In the genomic region with DNA sequence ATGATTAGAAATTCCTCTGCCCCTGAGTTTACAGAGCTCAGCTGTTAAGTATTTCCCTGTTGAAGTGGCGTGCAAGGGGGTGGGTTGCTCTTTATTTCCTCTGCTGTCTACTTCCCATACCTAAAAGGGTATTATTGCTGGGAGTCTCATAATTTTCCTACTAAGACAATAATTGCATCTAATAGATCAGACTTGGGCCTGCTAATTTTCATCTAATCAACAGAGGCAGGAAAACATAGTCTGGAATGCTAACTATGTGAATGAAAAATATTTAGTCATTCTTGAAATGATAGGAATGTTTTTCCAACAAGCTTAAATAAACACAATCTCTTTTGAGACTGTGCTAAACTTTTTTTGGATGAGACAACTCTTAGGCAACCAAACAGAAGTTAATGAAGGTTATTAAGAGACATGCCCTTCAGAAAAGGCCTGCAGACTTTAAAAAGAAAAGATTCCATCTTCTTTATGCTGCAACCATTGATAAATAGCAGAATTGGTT, we compare ENCODE assay signal across 1 cellular context.
A peak's percentile ranks its signal among the peaks of the same experiment; 100 is the strongest.
TF ChIP-seq lines count a peak whose summit lies in the region.

No MANE protein-coding gene starts in this region.

TF ChIP-seq in HepG2, 621 proteins besides CTCF, POLR2A, EP300 and RAD21 (continued from another document and continues in another):
- TF ChIP-seq, protein P1, sequence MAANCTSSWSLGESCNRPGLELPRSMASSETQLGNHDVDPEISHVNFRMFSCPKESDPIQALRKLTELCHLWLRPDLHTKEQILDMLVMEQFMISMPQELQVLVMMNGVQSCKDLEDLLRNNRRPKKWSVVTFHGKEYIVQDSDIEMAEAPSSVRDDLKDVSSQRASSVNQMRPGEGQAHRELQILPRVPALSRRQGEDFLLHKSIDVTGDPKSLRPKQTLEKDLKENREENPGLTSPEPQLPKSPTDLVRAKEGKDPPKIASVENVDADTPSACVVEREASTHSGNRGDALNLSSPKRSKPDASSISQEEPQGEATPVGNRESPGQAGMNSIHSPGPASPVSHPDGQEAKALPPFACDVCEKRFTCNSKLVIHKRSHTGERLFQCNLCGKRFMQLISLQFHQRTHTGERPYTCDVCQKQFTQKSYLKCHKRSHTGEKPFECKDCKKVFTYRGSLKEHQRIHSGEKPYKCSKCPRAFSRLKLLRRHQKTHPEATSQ (CRISPR knock-in tag; IDR thresholded peaks at IDR 0.05; ENCODE audit: borderline replicate concordance), result peak; percentile 36; the same call in 1 of the 2 replicates
- no peak for TF ChIP-seq NFE2L2 (IDR thresholded peaks at IDR 0.05; ENCODE audit: low read length)
- no peak for TF ChIP-seq ISX (CRISPR knock-in tag; conservative IDR thresholded peaks at IDR 0.05)
- TF ChIP-seq ZNF891 (CRISPR knock-in tag; IDR thresholded peaks at IDR 0.05), result no peak
- TF ChIP-seq CENPT (CRISPR knock-in tag; IDR thresholded peaks at IDR 0.05; ENCODE audit: low read depth), result no peak
- no peak for TF ChIP-seq RFX5 (IDR thresholded peaks at IDR 0.05; ENCODE audit: low read depth, low read length)
- TF ChIP-seq MATR3 (CRISPR knock-in tag; IDR thresholded peaks at IDR 0.05), result no peak
- TF ChIP-seq TCF7 (IDR thresholded peaks at IDR 0.05; ENCODE audit: low read depth), result peak; percentile 69; the same call in 1 of the 2 replicates
- TF ChIP-seq MBD4 (IDR thresholded peaks at IDR 0.05; ENCODE audit: borderline replicate concordance, low read length), result 0 out of 2 replicates have a peak, but pooled peaks have one; percentile 46
- no peak for TF ChIP-seq TBX2 (CRISPR knock-in tag; IDR thresholded peaks at IDR 0.05; ENCODE audit: borderline replicate concordance)
- peak; percentile 35; the same call in 1 of the 2 replicates for TF ChIP-seq IRF2 (CRISPR knock-in tag; IDR thresholded peaks at IDR 0.05)
- peak; percentile 53; the same call in 1 of the 2 replicates for TF ChIP-seq ERF (CRISPR knock-in tag; IDR thresholded peaks at IDR 0.05)
- no peak for TF ChIP-seq ARNT (IDR thresholded peaks at IDR 0.05)
- TF ChIP-seq PPARG (CRISPR knock-in tag; conservative IDR thresholded peaks at IDR 0.05), result 0 out of 2 replicates have a peak, but pooled peaks have one; percentile 45
- 0 out of 2 replicates have a peak, but pooled peaks have one; percentile 15 for TF ChIP-seq GATAD1 (CRISPR knock-in tag; IDR thresholded peaks at IDR 0.05)
- 0 out of 2 replicates have a peak, but pooled peaks have one; percentile 44 for TF ChIP-seq ZNF383 (CRISPR knock-in tag; IDR thresholded peaks at IDR 0.05; ENCODE audit: borderline replicate concordance)
- no peak for TF ChIP-seq FOSL1 (CRISPR knock-in tag; IDR thresholded peaks at IDR 0.05; ENCODE audit: borderline replicate concordance)
- TF ChIP-seq, protein P2, sequence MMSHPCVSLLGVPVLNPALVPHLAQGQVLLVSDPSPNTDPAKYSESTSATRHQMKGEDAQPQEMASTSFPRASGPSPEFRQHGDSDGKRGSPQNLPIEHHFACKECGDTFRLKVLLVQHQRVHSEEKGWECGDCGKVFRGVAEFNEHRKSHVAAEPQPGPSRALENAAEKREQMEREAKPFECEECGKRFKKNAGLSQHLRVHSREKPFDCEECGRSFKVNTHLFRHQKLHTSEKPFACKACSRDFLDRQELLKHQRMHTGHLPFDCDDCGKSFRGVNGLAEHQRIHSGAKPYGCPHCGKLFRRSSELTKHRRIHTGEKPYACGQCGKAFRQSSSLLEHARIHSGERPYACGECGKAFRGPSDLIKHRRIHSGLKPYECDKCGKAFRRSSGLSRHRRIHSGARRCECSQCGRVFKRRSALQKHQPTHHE (CRISPR knock-in tag; IDR thresholded peaks at IDR 0.05; ENCODE audit: borderline replicate concordance), result no peak
- TF ChIP-seq SOX5 (CRISPR knock-in tag; IDR thresholded peaks at IDR 0.05; ENCODE audit: borderline replicate concordance), result peak; percentile 74; the same call in 1 of the 2 replicates
- no peak for TF ChIP-seq CEBPZ (IDR thresholded peaks at IDR 0.05; ENCODE audit: low read length)
- TF ChIP-seq CREB3 (CRISPR knock-in tag; IDR thresholded peaks at IDR 0.05), result no peak
- TF ChIP-seq ZNF784 (CRISPR knock-in tag; IDR thresholded peaks at IDR 0.05; ENCODE audit: borderline replicate concordance), result no peak
- TF ChIP-seq POGZ (CRISPR knock-in tag; IDR thresholded peaks at IDR 0.05), result no peak
- TF ChIP-seq, protein P3, sequence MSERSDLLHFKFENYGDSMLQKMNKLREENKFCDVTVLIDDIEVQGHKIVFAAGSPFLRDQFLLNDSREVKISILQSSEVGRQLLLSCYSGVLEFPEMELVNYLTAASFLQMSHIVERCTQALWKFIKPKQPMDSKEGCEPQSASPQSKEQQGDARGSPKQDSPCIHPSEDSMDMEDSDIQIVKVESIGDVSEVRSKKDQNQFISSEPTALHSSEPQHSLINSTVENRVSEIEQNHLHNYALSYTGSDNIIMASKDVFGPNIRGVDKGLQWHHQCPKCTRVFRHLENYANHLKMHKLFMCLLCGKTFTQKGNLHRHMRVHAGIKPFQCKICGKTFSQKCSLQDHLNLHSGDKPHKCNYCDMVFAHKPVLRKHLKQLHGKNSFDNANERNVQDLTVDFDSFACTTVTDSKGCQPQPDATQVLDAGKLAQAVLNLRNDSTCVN (CRISPR knock-in tag; IDR thresholded peaks at IDR 0.05; ENCODE audit: borderline replicate concordance), result no peak
- peak; percentile 81 for TF ChIP-seq CEBPG (CRISPR knock-in tag; IDR thresholded peaks at IDR 0.05)
- TF ChIP-seq BRCA1 (CRISPR knock-in tag; IDR thresholded peaks at IDR 0.05), result no peak
- no peak for TF ChIP-seq ZNF343 (CRISPR knock-in tag; IDR thresholded peaks at IDR 0.05)
- TF ChIP-seq MIXL1 (CRISPR knock-in tag; IDR thresholded peaks at IDR 0.05), result peak; percentile 79; the same call in 1 of the 2 replicates
- no peak for TF ChIP-seq HHEX (CRISPR knock-in tag; IDR thresholded peaks at IDR 0.05)
- TF ChIP-seq, protein P4, sequence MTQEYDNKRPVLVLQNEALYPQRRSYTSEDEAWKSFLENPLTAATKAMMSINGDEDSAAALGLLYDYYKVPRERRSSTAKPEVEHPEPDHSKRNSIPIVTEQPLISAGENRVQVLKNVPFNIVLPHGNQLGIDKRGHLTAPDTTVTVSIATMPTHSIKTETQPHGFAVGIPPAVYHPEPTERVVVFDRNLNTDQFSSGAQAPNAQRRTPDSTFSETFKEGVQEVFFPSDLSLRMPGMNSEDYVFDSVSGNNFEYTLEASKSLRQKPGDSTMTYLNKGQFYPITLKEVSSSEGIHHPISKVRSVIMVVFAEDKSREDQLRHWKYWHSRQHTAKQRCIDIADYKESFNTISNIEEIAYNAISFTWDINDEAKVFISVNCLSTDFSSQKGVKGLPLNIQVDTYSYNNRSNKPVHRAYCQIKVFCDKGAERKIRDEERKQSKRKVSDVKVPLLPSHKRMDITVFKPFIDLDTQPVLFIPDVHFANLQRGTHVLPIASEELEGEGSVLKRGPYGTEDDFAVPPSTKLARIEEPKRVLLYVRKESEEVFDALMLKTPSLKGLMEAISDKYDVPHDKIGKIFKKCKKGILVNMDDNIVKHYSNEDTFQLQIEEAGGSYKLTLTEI (CRISPR knock-in tag; conservative IDR thresholded peaks at IDR 0.05), result no peak
- no peak for TF ChIP-seq PCBP1 (IDR thresholded peaks at IDR 0.05; ENCODE audit: borderline replicate concordance, low read depth, low read length)
- TF ChIP-seq SOX6 (IDR thresholded peaks at IDR 0.05), result no peak
- peak; percentile 73; the same call in 1 of the 2 replicates for TF ChIP-seq SOX6 (CRISPR knock-in tag; IDR thresholded peaks at IDR 0.05)
- TF ChIP-seq, protein P5, sequence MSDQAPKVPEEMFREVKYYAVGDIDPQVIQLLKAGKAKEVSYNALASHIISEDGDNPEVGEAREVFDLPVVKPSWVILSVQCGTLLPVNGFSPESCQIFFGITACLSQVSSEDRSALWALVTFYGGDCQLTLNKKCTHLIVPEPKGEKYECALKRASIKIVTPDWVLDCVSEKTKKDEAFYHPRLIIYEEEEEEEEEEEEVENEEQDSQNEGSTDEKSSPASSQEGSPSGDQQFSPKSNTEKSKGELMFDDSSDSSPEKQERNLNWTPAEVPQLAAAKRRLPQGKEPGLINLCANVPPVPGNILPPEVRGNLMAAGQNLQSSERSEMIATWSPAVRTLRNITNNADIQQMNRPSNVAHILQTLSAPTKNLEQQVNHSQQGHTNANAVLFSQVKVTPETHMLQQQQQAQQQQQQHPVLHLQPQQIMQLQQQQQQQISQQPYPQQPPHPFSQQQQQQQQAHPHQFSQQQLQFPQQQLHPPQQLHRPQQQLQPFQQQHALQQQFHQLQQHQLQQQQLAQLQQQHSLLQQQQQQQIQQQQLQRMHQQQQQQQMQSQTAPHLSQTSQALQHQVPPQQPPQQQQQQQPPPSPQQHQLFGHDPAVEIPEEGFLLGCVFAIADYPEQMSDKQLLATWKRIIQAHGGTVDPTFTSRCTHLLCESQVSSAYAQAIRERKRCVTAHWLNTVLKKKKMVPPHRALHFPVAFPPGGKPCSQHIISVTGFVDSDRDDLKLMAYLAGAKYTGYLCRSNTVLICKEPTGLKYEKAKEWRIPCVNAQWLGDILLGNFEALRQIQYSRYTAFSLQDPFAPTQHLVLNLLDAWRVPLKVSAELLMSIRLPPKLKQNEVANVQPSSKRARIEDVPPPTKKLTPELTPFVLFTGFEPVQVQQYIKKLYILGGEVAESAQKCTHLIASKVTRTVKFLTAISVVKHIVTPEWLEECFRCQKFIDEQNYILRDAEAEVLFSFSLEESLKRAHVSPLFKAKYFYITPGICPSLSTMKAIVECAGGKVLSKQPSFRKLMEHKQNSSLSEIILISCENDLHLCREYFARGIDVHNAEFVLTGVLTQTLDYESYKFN (CRISPR knock-in tag; conservative IDR thresholded peaks at IDR 0.05), result peak; percentile 84
- peak; percentile 69; the same call in 1 of the 2 replicates for TF ChIP-seq HMG20A (CRISPR knock-in tag; IDR thresholded peaks at IDR 0.05; ENCODE audit: borderline replicate concordance)
- peak; percentile 82 for TF ChIP-seq FOXA3 (CRISPR knock-in tag; IDR thresholded peaks at IDR 0.05)
- peak; percentile 82; the same call in 1 of the 2 replicates for TF ChIP-seq GATA4 (IDR thresholded peaks at IDR 0.05; ENCODE audit: borderline replicate concordance, low read depth)
- no peak for TF ChIP-seq ZNF746 (CRISPR knock-in tag; IDR thresholded peaks at IDR 0.05)
- TF ChIP-seq RARG (CRISPR knock-in tag; IDR thresholded peaks at IDR 0.05; ENCODE audit: low read depth), result 0 out of 2 replicates have a peak, but pooled peaks have one; percentile 29
- TF ChIP-seq SMYD3 (CRISPR knock-in tag; IDR thresholded peaks at IDR 0.05), result peak; percentile 78; the same call in 1 of the 2 replicates
- TF ChIP-seq SAP130 (CRISPR knock-in tag; IDR thresholded peaks at IDR 0.05; ENCODE audit: low read depth), result peak; percentile 60
- TF ChIP-seq MED8 (CRISPR knock-in tag; IDR thresholded peaks at IDR 0.05; ENCODE audit: insufficient replicate concordance), result no peak
- TF ChIP-seq ZNF430 (CRISPR knock-in tag; IDR thresholded peaks at IDR 0.05), result no peak
- no peak for TF ChIP-seq ZBTB33 (CRISPR knock-in tag; IDR thresholded peaks at IDR 0.05)
- no peak for TF ChIP-seq XBP1 (CRISPR knock-in tag; IDR thresholded peaks at IDR 0.05)
- TF ChIP-seq TRIM24 (CRISPR knock-in tag; IDR thresholded peaks at IDR 0.05), result no peak
- TF ChIP-seq GFI1 (CRISPR knock-in tag; IDR thresholded peaks at IDR 0.05; ENCODE audit: borderline replicate concordance), result peak; percentile 67; the same call in 1 of the 2 replicates
